Comparison of ENCODE assay signal across 8 cellular contexts in genomic region chr1:39892611-39893595, GRCh38. TPM values are rescaled to one million over a fixed set of nuclear protein-coding genes. Genes with fewer than 3 reads are reported as not detected.
A peak's percentile ranks its signal among the peaks of the same experiment; 100 is the strongest.
DNase-seq lines count a peak whose midpoint lies in the region; ATAC-seq lines count a peak whose summit lies in the region.

No MANE protein-coding gene starts in this region.

- DNase-seq in CD1c-positive myeloid dendritic cell (ENCODE audit: extremely low spot score) (peak; percentile 79), MG63 (peak; percentile 70), adipocyte (ENCODE audit: low read depth) (peak; percentile 71), kidney tubule cell (ENCODE audit: low spot score) (peak; percentile 76)
- no peak for DNase-seq in activated CD8-positive, alpha-beta memory T cell treated with anti-CD3 and anti-CD28 coated beads for 24 hours
- no peak for DNase-seq in stimulated activated CD4-positive, alpha-beta T cell treated with anti-CD3 and anti-CD28 coated beads, Interleukin-15, amount 100 ng/mL, for 24 hours
- no peak for DNase-seq in T-helper 2 cell treated with Interferon-gamma antibody and Interleukin-4, amounts not matched to agents 5 μg/mL and 100 μg/mL, for 36 hours (ENCODE audit: low spot score)

- H3K4me3 Mint-ChIP-seq in T-helper 2 cell treated with Interferon-gamma antibody and Interleukin-4, amounts not matched to agents 5 μg/mL and 100 μg/mL, for 36 hours, result no peak overlapping the region

- H3K9me3 ChIP-seq in MG63 (no peaks in the 10 kb centered on the region), adipocyte (ENCODE audit: control insufficient read depth, low read length) (no peaks in the 10 kb centered on the region)

- ATAC-seq in HG03565 (IDR thresholded peaks at IDR 0.05; ENCODE audit: unreplicated experiment), result no peak

- no peaks in the 10 kb centered on the region for H3K9me3 Mint-ChIP-seq in T-helper 2 cell treated with Interferon-gamma antibody and Interleukin-4, amounts not matched to agents 5 μg/mL and 100 μg/mL, for 36 hours

- no peaks in the 10 kb centered on the region for H3K4me1 Mint-ChIP-seq in T-helper 2 cell treated with Interferon-gamma antibody and Interleukin-4, amounts not matched to agents 5 μg/mL and 100 μg/mL, for 36 hours (ENCODE audit: low read depth)

- H3K4me1 ChIP-seq in adipocyte (ENCODE audit: control insufficient read depth, insufficient read depth, low read length), result peaks cover 51% of the 10 kb centered on the region

- no peak overlapping the region for H3K27ac Mint-ChIP-seq in T-helper 2 cell treated with Interferon-gamma antibody and Interleukin-4, amounts not matched to agents 5 μg/mL and 100 μg/mL, for 36 hours

- no peaks in the 10 kb centered on the region for H3K36me3 ChIP-seq in MG63
- no peaks in the 10 kb centered on the region for H3K36me3 ChIP-seq in adipocyte (ENCODE audit: control insufficient read depth, insufficient read depth, low read length, severe bottlenecking)

- no peak overlapping the region for H3K9ac ChIP-seq in adipocyte (ENCODE audit: low read length)

- H3K4me3 ChIP-seq in MG63, result no peak overlapping the region
- H3K4me3 ChIP-seq in adipocyte (ENCODE audit: low read length), result peak overlapping the region; percentile 53

- H3K27me3 ChIP-seq in MG63, result no peaks in the 10 kb centered on the region
- no peaks in the 10 kb centered on the region for H3K27me3 ChIP-seq in adipocyte (replicated peaks; ENCODE audit: control insufficient read depth, insufficient read depth, low read length)

- H3K27me3 Mint-ChIP-seq in T-helper 2 cell treated with Interferon-gamma antibody and Interleukin-4, amounts not matched to agents 5 μg/mL and 100 μg/mL, for 36 hours (ENCODE audit: low read depth), result peaks cover 57% of the 10 kb centered on the region

- no peaks in the 10 kb centered on the region for H3K36me3 Mint-ChIP-seq in T-helper 2 cell treated with Interferon-gamma antibody and Interleukin-4, amounts not matched to agents 5 μg/mL and 100 μg/mL, for 36 hours (ENCODE audit: low read depth)

RNA-seq across cellular contexts. Expression of gene MYCL, which starts 8.8 kb away (rescaled TPM):
- total RNA-seq in MG63 (2014; rRNA removed; shearing (Covaris generic); ENCODE audit: low replicate concordance), result 0.07 and 0.25 TPM in 2 replicates

RNA-seq across cellular contexts. Expression of gene TRIT1, which starts 9.6 kb away (rescaled TPM):
- 28.4 and 41.5 TPM in 2 replicates for total RNA-seq in MG63 (2014; rRNA removed; shearing (Covaris generic); ENCODE audit: low replicate concordance)

Comparison
In these comparisons a context has a peak if more than half of its experiments do, and no peak if none do; other contexts are left out.
1. DNase-seq: peak in CD1c-positive myeloid dendritic cell (single experiment), MG63 (single experiment), adipocyte (single experiment) and kidney tubule cell (single experiment); none in activated CD8-positive, alpha-beta memory T cell treated with anti-CD3 and anti-CD28 coated beads for 24 hours (single experiment), stimulated activated CD4-positive, alpha-beta T cell treated with anti-CD3 and anti-CD28 coated beads, Interleukin-15, amount 100 ng/mL, for 24 hours (single experiment) and T-helper 2 cell treated with Interferon-gamma antibody and Interleukin-4, amounts not matched to agents 5 μg/mL and 100 μg/mL, for 36 hours (single experiment).